7 cellular contexts compared by ENCODE assay signal in the genomic region with DNA sequence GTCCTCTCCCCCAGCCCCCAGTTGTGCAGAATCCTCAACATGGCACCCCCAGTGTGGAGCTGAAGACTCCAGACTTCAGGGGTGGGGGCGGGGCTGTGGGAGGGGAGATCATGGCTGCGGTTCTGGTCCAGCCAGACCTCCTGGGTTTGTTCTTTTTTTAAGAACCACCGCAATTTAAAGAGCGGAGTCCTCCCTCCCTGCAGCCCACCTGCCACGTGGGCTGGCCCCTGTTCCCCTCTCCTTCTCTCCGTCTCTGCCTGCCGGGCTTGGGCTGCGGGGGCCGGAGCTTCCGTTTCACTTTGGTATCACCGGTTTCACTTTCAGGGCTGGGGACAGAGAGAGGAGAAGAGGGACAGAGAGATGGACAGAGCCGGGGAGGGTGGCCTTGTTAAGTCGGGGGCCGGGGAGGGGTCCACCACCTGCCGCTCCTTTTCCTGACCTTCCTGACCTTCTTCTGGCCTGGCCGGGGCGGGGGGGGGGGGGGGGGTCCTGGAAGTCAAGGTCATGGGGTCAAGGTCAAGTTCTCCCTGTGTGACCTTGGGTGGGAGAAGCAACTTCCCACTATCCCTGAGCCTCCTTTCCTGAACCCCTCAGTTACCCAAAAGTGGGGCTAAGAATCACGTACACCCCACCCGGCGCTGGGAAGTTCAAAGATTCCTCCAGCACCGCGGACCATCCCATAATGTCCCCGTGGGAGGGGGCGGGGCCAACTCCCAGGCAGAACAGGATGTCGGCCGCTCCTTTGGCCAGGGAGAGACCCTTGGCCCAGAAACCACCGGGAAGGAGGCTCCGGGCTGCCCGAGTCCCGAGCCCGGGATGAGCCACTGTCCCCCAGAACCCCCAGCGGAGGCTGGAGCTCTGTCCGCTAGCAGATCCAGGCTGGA. TPM values are rescaled to one million over a fixed set of nuclear protein-coding genes. Genes with fewer than 3 reads are reported as not detected.
DNase-seq lines count a peak whose midpoint lies in the region; ATAC-seq, FAIRE-seq and TF ChIP-seq lines count a peak whose summit lies in the region.

No MANE protein-coding gene starts in this region.

- no peak for ATAC-seq in HG02678 (IDR thresholded peaks at IDR 0.05; ENCODE audit: unreplicated experiment)

- H3K79me2 ChIP-seq in SU-DHL-6 (ENCODE audit: insufficient read depth, low read length) = no peaks in the 10 kb centered on the region

- H3K27me3 ChIP-seq in SU-DHL-6 (ENCODE audit: low read length) = no peaks in the 10 kb centered on the region
- no peaks in the 10 kb centered on the region for H3K27me3 ChIP-seq in muscle layer of colon (ENCODE audit: control insufficient read depth in 1 of 2, insufficient read depth in 2 of 2, low read length in 2 of 2)

- H3K9me3 ChIP-seq in SU-DHL-6 (ENCODE audit: insufficient read depth, low read length) (no peaks in the 10 kb centered on the region), muscle layer of colon (ENCODE audit: low read length) (no peaks in the 10 kb centered on the region)

- H3K36me3 ChIP-seq in SU-DHL-6 (ENCODE audit: low read length) = no peaks in the 10 kb centered on the region
- no peaks in the 10 kb centered on the region for H3K36me3 ChIP-seq in muscle layer of colon (ENCODE audit: insufficient read depth, low read length)

- H3F3A ChIP-seq in SU-DHL-6 (ENCODE audit: insufficient read depth) = no peaks in the 10 kb centered on the region

- peak; percentile 82 for DNase-seq in GM20000 (ENCODE audit: low spot score)
- no peak for DNase-seq in choroid plexus epithelial cell (ENCODE audit: low read depth)
- DNase-seq in ureter (ENCODE audit: low spot score) = peak; percentile 83
- no peak for DNase-seq in D721Med (ENCODE audit: insufficient read length, low spot score)

- H3K4me2 ChIP-seq in SU-DHL-6 (ENCODE audit: low read depth, low read length, poor library complexity, severe bottlenecking) = peak overlapping the region; percentile 55

- no peaks in the 10 kb centered on the region for H3K9me2 ChIP-seq in SU-DHL-6 (replicated peaks; ENCODE audit: insufficient read depth, low read length)

- FAIRE-seq in D721Med (lab: Jason Lieb, UNC) = no peak

- H3K4me1 ChIP-seq in muscle layer of colon (ENCODE audit: insufficient read depth, low read length) = peaks cover 18% of the 10 kb centered on the region

- peak overlapping the region; percentile 72 for H2AFZ ChIP-seq in SU-DHL-6 (ENCODE audit: low read depth, low read length, severe bottlenecking)

- no peak overlapping the region for H3K27ac ChIP-seq in SU-DHL-6 (ENCODE audit: low read depth, low read length)
- peak overlapping the region; percentile 80 for H3K27ac ChIP-seq in muscle layer of colon (ENCODE audit: low read depth, low read length)

- H4K20me1 ChIP-seq in SU-DHL-6 (ENCODE audit: low read depth, low read length) = no peaks in the 10 kb centered on the region

- H3K9ac ChIP-seq in SU-DHL-6 (ENCODE audit: low read length) (peak overlapping the region; percentile 41), muscle layer of colon (ENCODE audit: low read length) (no peak overlapping the region)

- H3K4me3 ChIP-seq in SU-DHL-6 (ENCODE audit: insufficient read depth, low read length, poor library complexity, severe bottlenecking) (peak overlapping the region; percentile 45), choroid plexus epithelial cell (ENCODE audit: low read depth, low read length) (peak overlapping the region; percentile 66), muscle layer of colon (ENCODE audit: low read depth in 1 of 2, low read length in 2 of 2) (peak overlapping the region; percentile 65 to 67)

- TF ChIP-seq CTCF in GM20000 (IDR thresholded peaks at IDR 0.05; ENCODE audit: extremely low read depth, missing control alignments) = no peak
- TF ChIP-seq CTCF in SU-DHL-6 (IDR thresholded peaks at IDR 0.05; ENCODE audit: insufficient read depth, low read length, poor library complexity, severe bottlenecking) = no peak
- TF ChIP-seq CTCF in choroid plexus epithelial cell (conservative IDR thresholded peaks at IDR 0.05; ENCODE audit: low read depth, low read length) = no peak
- TF ChIP-seq CTCF in D721Med (IDR thresholded peaks at IDR 0.05; ENCODE audit: insufficient read depth, missing control alignments) = no peak

RNA-seq across cellular contexts. Expression of a gene that starts 11.3 kb away (rescaled TPM):
- 63.8 TPM for total RNA-seq in ureter

RNA-seq across cellular contexts. Expression of a gene that starts 45.9 kb away (rescaled TPM):
- total RNA-seq in ureter = 103 TPM

Comparison
In these comparisons a context has a peak if more than half of its experiments do, and no peak if none do; other contexts are left out.
1. DNase-seq: peak in GM20000 (single experiment) and ureter (single experiment); none in choroid plexus epithelial cell (single experiment) and D721Med (single experiment).
2. Peak in every context shown above with its lines, with median percentiles within 50 percentile points of each other: H3K4me3 ChIP-seq.